ENCODE assay signal across 8 cellular contexts in genomic region chr5:94618029-94618492, GRCh38. TPM values are rescaled to one million over a fixed set of nuclear protein-coding genes. Genes with fewer than 3 reads are reported as not detected.
DNase-seq lines count a peak whose midpoint lies in the region; ATAC-seq and TF ChIP-seq lines count a peak whose summit lies in the region.

No MANE protein-coding gene starts in this region.

- H3K4me3 Mint-ChIP-seq in naive thymus-derived CD8-positive, alpha-beta T cell = peak overlapping the region; percentile 90 to 98 (median 96)

- peaks cover 10 to 41% (median 36%) of the 10 kb centered on the region in 4 donors for H3K4me1 Mint-ChIP-seq in naive thymus-derived CD8-positive, alpha-beta T cell

- peak overlapping the region; percentile 81 for H3K27ac ChIP-seq in A673 (ENCODE audit: low read depth, low read length, poor library complexity, severe bottlenecking)

- H3K27me3 Mint-ChIP-seq in naive thymus-derived CD8-positive, alpha-beta T cell = no peaks in the 10 kb centered on the region

- H3K36me3 Mint-ChIP-seq in naive thymus-derived CD8-positive, alpha-beta T cell = no peaks in the 10 kb centered on the region

- H3K36me3 ChIP-seq in A673 (ENCODE audit: insufficient read depth, low read length, poor library complexity, severe bottlenecking) = no peaks in the 10 kb centered on the region

- H3K27ac Mint-ChIP-seq in naive thymus-derived CD8-positive, alpha-beta T cell = peak overlapping the region; percentile 86 to 95 (median 91)

- POLR2A ChIA-PET in A673 (lab: Charles Lee; ENCODE audit: low non-redundant PET) = no interaction called here
- POLR2A ChIA-PET in naive thymus-derived CD8-positive, alpha-beta T cell (lab: Charles Lee) = interaction anchor here (0.6 kb wide), 1 partner anchor 1379 kb away, joined by 3 read pairs; no protein-coding TSS in a partner anchor

- TF ChIP-seq CTCF in A673 (conservative IDR thresholded peaks at IDR 0.05; ENCODE audit: low read depth, low read length) (no peak), GM12864 (IDR thresholded peaks at IDR 0.05; ENCODE audit: low read depth, low read length, missing control alignments) (no peak), WI38 (IDR thresholded peaks at IDR 0.05; ENCODE audit: low read depth, low read length) (no peak), fibroblast of pulmonary artery (IDR thresholded peaks at IDR 0.05; ENCODE audit: low read length, missing control alignments) (no peak)

- no peaks in the 10 kb centered on the region for H3K27me3 ChIP-seq in A673 (replicated peaks; ENCODE audit: insufficient read depth, low read depth, low read length, poor library complexity)

- H3K4me1 ChIP-seq in A673 (ENCODE audit: insufficient read depth, low read length, poor library complexity, severe bottlenecking) = peaks cover 8% of the 10 kb centered on the region

- intact Hi-C loops in A673 (cut with micrococcal nuclease; ENCODE audit: unreplicated experiment) = no loop called here

- H3K9me3 ChIP-seq in A673 (ENCODE audit: low read depth, low read length, poor library complexity, severe bottlenecking) = no peaks in the 10 kb centered on the region

- BruUV-seq in A673 (replicated peaks; lab: Mats Ljungman, UMichigan) = no TSS peak

- CTCF ChIA-PET in A673 (lab: Charles Lee) = no interaction called here

- H3K4me3 ChIP-seq in A673 (ENCODE audit: low read depth, low read length, poor library complexity, severe bottlenecking) = peak overlapping the region; percentile 87
- peak overlapping the region; percentile 69 for H3K4me3 ChIP-seq in GM12864 (ENCODE audit: low read depth, low read length)
- H3K4me3 ChIP-seq in WI38 (ENCODE audit: low read depth, low read length) = peak overlapping the region; percentile 92
- peak overlapping the region; percentile 80 for H3K4me3 ChIP-seq in fibroblast of pulmonary artery (replicated peaks; ENCODE audit: low read depth, low read length)

- ATAC-seq in HG02840 (IDR thresholded peaks at IDR 0.05; ENCODE audit: low FRiP score, unreplicated experiment) = peak; percentile 21
- ATAC-seq in naive thymus-derived CD8-positive, alpha-beta T cell = peak; percentile 37 to 43

- DNase-seq in A673 (ENCODE audit: low spot score) (peak; percentile 66), GM12864 (ENCODE audit: low read depth) (no peak), NCI-H1092 treated with DMSO at 0.1 percent for 48 hours (lab: John Stamatoyannopoulos, UW) (peak; percentile 40), fibroblast of pulmonary artery (ENCODE audit: low read depth) (peak; percentile 70), mesenteric fat pad (ENCODE audit: low spot score) (no peak)
- peak in 3 of 10 donors; percentile 8 to 62 (median 28) for DNase-seq in naive thymus-derived CD8-positive, alpha-beta T cell

- no peaks in the 10 kb centered on the region for H3K9me3 Mint-ChIP-seq in naive thymus-derived CD8-positive, alpha-beta T cell

RNA-seq across cellular contexts. Expression of gene KIAA0825, which starts 0.3 kb away (rescaled TPM):
- 1.2 and 1.3 TPM in 2 replicates for total RNA-seq in A673 (2021)
- total RNA-seq in naive thymus-derived CD8-positive, alpha-beta T cell = 1 to 10 TPM; 1.2 to 1.6 TPM
- 1 to 10 TPM in 1 of 3 donors, under 1 TPM in 2; 0.74 to 1.1 (median 0.81) TPM for polyA plus RNA-seq in naive thymus-derived CD8-positive, alpha-beta T cell
- 3.8 TPM for total RNA-seq in mesenteric fat pad

RNA-seq across cellular contexts. Expression of gene SLF1, which starts 0.4 kb away (rescaled TPM):
- total RNA-seq in A673 (2021) = 17.4 and 21.6 TPM in 2 replicates
- total RNA-seq in naive thymus-derived CD8-positive, alpha-beta T cell = 10 to 100 TPM in 1 of 2 experiments, 1 to 10 TPM in 1; 7.9 to 12.4 TPM
- polyA plus RNA-seq in naive thymus-derived CD8-positive, alpha-beta T cell = 1 to 10 TPM; 3.3 to 9.6 (median 4.0) TPM
- total RNA-seq in mesenteric fat pad = 3.3 TPM

Comparison
In these comparisons a context has a peak if more than half of its experiments do, and no peak if none do; other contexts are left out.
1. DNase-seq: peak in A673 (single experiment), NCI-H1092 treated with DMSO at 0.1 percent for 48 hours (single experiment) and fibroblast of pulmonary artery (single experiment); none in GM12864 (single experiment) and mesenteric fat pad (single experiment).
2. Peak in every context shown above with its lines, with median percentiles within 50 percentile points of each other: H3K4me3 ChIP-seq.